In the genomic region with DNA sequence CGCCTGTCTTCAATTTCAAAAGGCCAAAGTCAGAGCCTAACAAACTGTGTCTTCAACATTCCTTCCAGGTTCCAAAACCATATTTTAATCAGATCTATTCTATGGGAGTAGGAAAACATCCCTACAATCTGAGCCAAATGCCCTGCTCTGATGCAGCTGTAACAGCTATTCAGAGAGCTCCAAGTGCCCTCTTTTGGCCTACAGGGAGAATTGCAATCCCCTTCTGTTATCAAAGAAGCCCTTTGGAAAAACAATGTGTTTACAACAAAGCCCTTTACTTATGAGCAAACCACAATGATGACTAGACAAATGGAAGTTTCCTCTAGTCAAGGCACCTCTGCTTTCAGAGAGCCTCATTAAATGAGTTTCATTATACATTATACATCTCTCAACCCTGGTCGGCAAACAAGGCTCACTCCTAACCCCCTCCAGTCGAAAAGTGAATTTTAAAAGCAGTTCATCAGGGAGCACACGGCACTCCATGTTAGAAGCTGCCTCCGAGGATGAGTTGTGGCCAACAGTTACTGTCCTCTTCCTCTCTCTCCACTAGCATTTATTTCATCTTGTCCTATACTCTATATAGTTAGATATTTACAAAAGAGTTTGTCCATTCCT, we compare ENCODE assay signal across 8 cellular contexts. TPM values are rescaled to one million over a fixed set of nuclear protein-coding genes. Genes with fewer than 3 reads are reported as not detected.
DNase-seq lines count a peak whose midpoint lies in the region; ATAC-seq and TF ChIP-seq lines count a peak whose summit lies in the region.

No MANE protein-coding gene starts in this region.

- no peaks in the 10 kb centered on the region for H3K27me3 ChIP-seq in GM06990 (replicated peaks; ENCODE audit: control insufficient read depth, insufficient read depth, low read length)
- no peaks in the 10 kb centered on the region for H3K27me3 ChIP-seq in gastroesophageal sphincter

- TF ChIP-seq CTCF in GM06990 (IDR thresholded peaks at IDR 0.05; ENCODE audit: insufficient read depth, low read length, poor library complexity, severe bottlenecking): peak; percentile 74
- peak; percentile 75 for TF ChIP-seq CTCF in LNCaP clone FGC (IDR thresholded peaks at IDR 0.05; ENCODE audit: control insufficient read depth, extremely low read depth, insufficient read depth)
- TF ChIP-seq CTCF in gastroesophageal sphincter (IDR thresholded peaks at IDR 0.05): peak; percentile 26 to 75 (median 42)

- H3K9me3 ChIP-seq in gastroesophageal sphincter (no peaks in the 10 kb centered on the region), T-helper 17 cell (ENCODE audit: control insufficient read depth, low read length, poor library complexity, severe bottlenecking) (no peaks in the 10 kb centered on the region)

- DNase-seq in A172 (ENCODE audit: low spot score) (peak; percentile 44), GM06990 (ENCODE audit: extremely low read depth, insufficient read length) (no peak), LNCaP clone FGC (ENCODE audit: low read depth) (no peak), SW480 (ENCODE audit: low spot score) (peak; percentile 71), renal cortical epithelial cell (ENCODE audit: low read depth) (peak; percentile 57), T-helper 17 cell (no peak)

- H3K36me3 ChIP-seq in GM06990 (ENCODE audit: control insufficient read depth, insufficient read depth, low read length) (no peaks in the 10 kb centered on the region), gastroesophageal sphincter (no peaks in the 10 kb centered on the region)

- no peaks in the 10 kb centered on the region for H3K4me1 Mint-ChIP-seq in T-helper 17 cell

- ATAC-seq in gastroesophageal sphincter: no peak
- ATAC-seq in GM21447 (IDR thresholded peaks at IDR 0.05; ENCODE audit: unreplicated experiment): no peak
- no peak for ATAC-seq in T-helper 17 cell

- H3K27me3 Mint-ChIP-seq in T-helper 17 cell: peaks cover 51% of the 10 kb centered on the region

- no peak overlapping the region for H3K27ac Mint-ChIP-seq in T-helper 17 cell

- no peaks in the 10 kb centered on the region for H3K36me3 Mint-ChIP-seq in T-helper 17 cell (ENCODE audit: low read depth)

- no peak for TF ChIP-seq EP300 in gastroesophageal sphincter (IDR thresholded peaks at IDR 0.05)

- WGBS in gastroesophageal sphincter (ENCODE audit: low coverage in 1 of 2), 2 donors: 25 to 35% methylated on average over 5 of the region's 5 CpGs

- H3K4me3 Mint-ChIP-seq in T-helper 17 cell: no peak overlapping the region

- no peaks in the 10 kb centered on the region for H3K4me1 ChIP-seq in gastroesophageal sphincter

- no peak for TF ChIP-seq POLR2A in gastroesophageal sphincter (IDR thresholded peaks at IDR 0.05)

- no peak overlapping the region for H3K27ac ChIP-seq in gastroesophageal sphincter

- no peak overlapping the region for H3K4me3 ChIP-seq in GM06990 (replicated peaks; ENCODE audit: low read depth, low read length)
- H3K4me3 ChIP-seq in LNCaP clone FGC (ENCODE audit: low read depth, low read length): no peak overlapping the region
- H3K4me3 ChIP-seq in gastroesophageal sphincter: no peak overlapping the region

RNA-seq across cellular contexts. Expression of a gene that starts 42.6 kb away (rescaled TPM):
- not detected in 2 replicates for total RNA-seq in A172 (2014; rRNA removed; shearing (Covaris generic))
- not detected for total RNA-seq in gastroesophageal sphincter
- total RNA-seq in renal cortical epithelial cell: not detected in 2 replicates
- not detected for total RNA-seq in T-helper 17 cell

Comparison
In these comparisons a context has a peak if more than half of its experiments do, and no peak if none do; other contexts are left out.
1. DNase-seq: peak in A172 (single experiment), SW480 (single experiment) and renal cortical epithelial cell (single experiment); none in GM06990 (single experiment), LNCaP clone FGC (single experiment) and T-helper 17 cell (0 of 3).
2. Peak in every context shown above with its lines, with median percentiles within 50 percentile points of each other: CTCF ChIP-seq.